In the genomic region with DNA sequence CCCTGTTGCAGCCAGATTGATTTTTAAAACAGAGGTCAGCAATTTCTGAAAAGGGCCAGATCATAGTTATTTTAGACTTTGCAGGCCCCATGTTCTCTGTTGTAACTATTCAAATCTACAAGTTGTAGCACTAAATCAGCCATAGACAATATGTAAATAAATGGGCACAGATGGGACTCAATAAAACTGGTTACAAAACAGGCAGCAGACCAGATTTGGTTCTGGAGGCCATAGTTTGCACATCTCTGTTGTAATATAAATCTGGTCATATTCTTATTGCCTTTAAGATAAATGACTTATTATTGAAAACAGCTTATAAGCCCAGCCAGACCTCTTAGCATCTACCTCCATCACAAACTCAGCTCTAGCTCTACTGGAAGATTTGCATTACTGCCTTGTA, we compare ENCODE assay signal across 21 cellular contexts.
DNase-seq lines count a peak whose midpoint lies in the region; ATAC-seq, FAIRE-seq and TF ChIP-seq lines count a peak whose summit lies in the region.
"Had no signal": no experiment of that assay in that cellular context is flagged by ENCODE, and none has a peak within 500 bp of the region (broad histone marks: within the 10 kb centered on the region; RNA-seq: fewer than 3 reads in every experiment).

No MANE protein-coding gene starts in this region.

- no peak for TF ChIP-seq RAD21 in HepG2 (CRISPR knock-in tag; IDR thresholded peaks at IDR 0.05)

- no peak overlapping the region for H3K4me2 ChIP-seq in HepG2 (ENCODE audit: low read depth, low read length)
- H3K4me2 ChIP-seq: BLaER1 treated with 17β-estradiol and CSF1 and Interleukin-3, amounts not matched to agents 10 nM and 100 nM had no signal

- H4K20me1 ChIP-seq in HepG2 (ENCODE audit: insufficient read depth, low read length) = no peaks in the 10 kb centered on the region
- H4K20me1 ChIP-seq: BLaER1 treated with 17β-estradiol and CSF1 and Interleukin-3, amounts not matched to agents 10 nM and 100 nM had no signal

- H3K4me1 ChIP-seq in HepG2 (ENCODE audit: insufficient read depth, low read length) (no peaks in the 10 kb centered on the region), right lobe of liver (no peaks in the 10 kb centered on the region), prostate gland (replicated peaks) (no peaks in the 10 kb centered on the region)
- H3K4me1 ChIP-seq: BE2C; BLaER1 treated with 17β-estradiol and CSF1 and Interleukin-3, amounts not matched to agents 10 nM and 100 nM had no signal

- no peak for DNase-seq in HepG2 (ENCODE audit: low spot score)
- no peak for DNase-seq in right lobe of liver
- peak; percentile 25 for DNase-seq in prostate gland (ENCODE audit: low spot score)
- no peak for DNase-seq in NCI-H69 (lab: John Stamatoyannopoulos, UW)
- DNase-seq in stimulated activated naive CD4-positive, alpha-beta T cell treated with Interleukin-2 at 50 U/mL for 16 hours (lab: John Stamatoyannopoulos, UW) = no peak
- DNase-seq: ACHN; AML-193; BE2C; Calu3; CD4-positive, alpha-beta memory T cell; COR-L47; DMS53; DMS79 treated with DMSO at 0.1 percent for 48 hours; GM23248; H9 had no signal

- in situ Hi-C loops in HepG2 (cut with HindIII; ENCODE audit: extremely low pct_ligation_motif_present, low pct_unique_long_range_greater_than_20kb) = no loop called here

- H3K4me3 ChIP-seq in HepG2 (replicated peaks in 1 of 3; ENCODE audit: insufficient read depth in 1 of 3, low read depth in 2 of 3, low read length in 3 of 3) (no peak overlapping the region), right lobe of liver (no peak overlapping the region), prostate gland (no peak overlapping the region)
- H3K4me3 ChIP-seq: BLaER1 treated with 17β-estradiol and CSF1 and Interleukin-3, amounts not matched to agents 10 nM and 100 nM; GM23248 had no signal

- POLR2A ChIA-PET in HepG2 (lab: Yijun Ruan, JAX) = interaction anchor here (0.5 kb wide), 1 partner anchor 167 kb away, joined by 5 read pairs; no protein-coding TSS in a partner anchor

- CTCF ChIA-PET in HepG2 (lab: Yijun Ruan, JAX; ENCODE audit: low intra/inter-chr PET ratio, low total read pairs) = no interaction called here

- TF ChIP-seq EP300 in HepG2 (IDR thresholded peaks at IDR 0.05; ENCODE audit: low read depth in 2 of 2, low read length in 2 of 2) = no peak
- no peak for TF ChIP-seq EP300 in HepG2 (CRISPR knock-in tag; IDR thresholded peaks at IDR 0.05; ENCODE audit: borderline replicate concordance)

- TF ChIP-seq CTCF in HepG2 (CRISPR knock-in tag; IDR thresholded peaks at IDR 0.05) (no peak), right lobe of liver (IDR thresholded peaks at IDR 0.05) (no peak), VCaP (conservative IDR thresholded peaks at IDR 0.05) (no peak), prostate gland (IDR thresholded peaks at IDR 0.05) (no peak)

- H3K79me2 ChIP-seq in HepG2 (ENCODE audit: insufficient read depth, low read length) = no peaks in the 10 kb centered on the region

- TF ChIP-seq POLR2A in HepG2 (IDR thresholded peaks at IDR 0.05; ENCODE audit: insufficient read depth in 1 of 2, low read depth in 2 of 2, low read length in 2 of 2) (no peak), right lobe of liver (IDR thresholded peaks at IDR 0.05) (no peak), prostate gland (IDR thresholded peaks at IDR 0.05) (no peak)

- no peaks in the 10 kb centered on the region for H3K9me3 ChIP-seq in HepG2 (ENCODE audit: low read length)
- H3K9me3 ChIP-seq in right lobe of liver = no peaks in the 10 kb centered on the region
- H3K9me3 ChIP-seq in prostate gland = no peaks in the 10 kb centered on the region
- H3K9me3 ChIP-seq: BE2C; BLaER1 treated with 17β-estradiol and CSF1 and Interleukin-3, amounts not matched to agents 10 nM and 100 nM had no signal

- BruUV-seq in HepG2 (replicated peaks; lab: Mats Ljungman, UMichigan) = no TSS peak

- ATAC-seq in HepG2 = no peak
- ATAC-seq in right lobe of liver = no peak
- ATAC-seq: HCT116 had no signal

- H3K27ac ChIP-seq in HepG2 (ENCODE audit: extremely low read length, insufficient read depth, low read length) = no peak overlapping the region
- no peak overlapping the region for H3K27ac ChIP-seq in right lobe of liver
- peak overlapping the region; percentile 69 for H3K27ac ChIP-seq in VCaP
- H3K27ac ChIP-seq in prostate gland = peak overlapping the region in 1 of 2 donors; percentile 4
- H3K27ac ChIP-seq: 22Rv1; BLaER1 treated with 17β-estradiol and CSF1 and Interleukin-3, amounts not matched to agents 10 nM and 100 nM; GM23248 had no signal

- intact Hi-C loops in HepG2 (cut with micrococcal nuclease; ENCODE audit: unreplicated experiment) = no loop called here
- intact Hi-C loops in right lobe of liver (cut with DNase I) = no loop called here
- intact Hi-C loops in prostate gland (cut with DNase I) = no loop called here

- H3K27me3 ChIP-seq in HepG2 (ENCODE audit: control insufficient read depth in 1 of 2, insufficient read depth in 2 of 2, low read length in 2 of 2) = 0 out of 5 replicates have a peak, but pooled peaks cover 0 to 1% of the 10 kb centered on the region in 2 experiments
- H3K27me3 ChIP-seq in right lobe of liver = no peaks in the 10 kb centered on the region
- no peaks in the 10 kb centered on the region for H3K27me3 ChIP-seq in prostate gland (replicated peaks; ENCODE audit: insufficient read depth)
- H3K27me3 ChIP-seq: BE2C; BLaER1 treated with 17β-estradiol and CSF1 and Interleukin-3, amounts not matched to agents 10 nM and 100 nM had no signal

- H2AFZ ChIP-seq in HepG2 (ENCODE audit: low read length) = no peak overlapping the region
- H2AFZ ChIP-seq: GM23248 had no signal

- H3K9ac ChIP-seq in HepG2 (ENCODE audit: insufficient read depth, low read depth, low read length) = no peak overlapping the region
- H3K9ac ChIP-seq: BLaER1 treated with 17β-estradiol and CSF1 and Interleukin-3, amounts not matched to agents 10 nM and 100 nM; GM23248 had no signal

- no peak for FAIRE-seq in HepG2 (lab: Jason Lieb, UNC)
- FAIRE-seq: A204.1, GM12892 had no signal

- no peaks in the 10 kb centered on the region for H3K36me3 ChIP-seq in HepG2 (replicated peaks in 1 of 2; ENCODE audit: control insufficient read depth in 1 of 2, insufficient read depth in 2 of 2, low read length in 2 of 2)
- no peaks in the 10 kb centered on the region for H3K36me3 ChIP-seq in right lobe of liver
- no peaks in the 10 kb centered on the region for H3K36me3 ChIP-seq in prostate gland
- H3K36me3 ChIP-seq: BE2C; BLaER1 treated with 17β-estradiol and CSF1 and Interleukin-3, amounts not matched to agents 10 nM and 100 nM had no signal

TF ChIP-seq in HepG2, 621 proteins besides CTCF, POLR2A, EP300 and RAD21:
- no peak for TF ChIP-seq TCF7 (IDR thresholded peaks at IDR 0.05; ENCODE audit: low read depth)
- no peak for TF ChIP-seq ZNF607 (CRISPR knock-in tag; IDR thresholded peaks at IDR 0.05; ENCODE audit: borderline replicate concordance)
- 0 out of 2 replicates have a peak, but pooled peaks have one; percentile 9 for TF ChIP-seq MAFF (IDR thresholded peaks at IDR 0.05; ENCODE audit: low read depth, low read length)
- TF ChIP-seq MAFK (conservative IDR thresholded peaks at IDR 0.05 in 1 of 2, IDR thresholded peaks at IDR 0.05 in 1 of 2; ENCODE audit: low read length in 2 of 2) = peak in 1 of 2 experiments; percentile 37; a peak in 2 of 4 replicates
- no peak for TF ChIP-seq KLF15 (CRISPR knock-in tag; IDR thresholded peaks at IDR 0.05; ENCODE audit: borderline replicate concordance)
- no peak for TF ChIP-seq FOXC1 (CRISPR knock-in tag; IDR thresholded peaks at IDR 0.05; ENCODE audit: borderline replicate concordance)
- TF ChIP-seq ZNF747 (CRISPR knock-in tag; IDR thresholded peaks at IDR 0.05; ENCODE audit: borderline replicate concordance) = no peak
- no peak for TF ChIP-seq PAX8 (CRISPR knock-in tag; IDR thresholded peaks at IDR 0.05; ENCODE audit: borderline replicate concordance)
